In the genomic region with DNA sequence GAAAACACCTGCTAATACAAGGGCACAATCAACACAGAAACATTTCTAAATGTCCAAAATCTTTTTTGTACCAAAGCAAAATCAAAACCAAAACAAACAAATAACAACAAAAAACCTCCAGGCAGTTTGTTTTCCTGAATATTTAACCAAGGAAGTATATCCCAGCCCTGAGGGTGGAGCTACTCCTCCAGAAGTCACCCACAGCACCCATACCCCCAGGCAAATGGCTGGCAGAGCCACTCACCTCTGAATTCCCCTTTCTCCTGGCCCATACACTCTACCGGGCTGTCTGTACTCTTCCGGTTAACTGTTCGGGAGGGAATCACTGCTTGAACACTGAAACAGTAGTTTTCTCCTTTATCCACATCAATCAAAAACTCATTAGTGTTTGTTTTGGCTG, we compare ENCODE assay signal across 1 cellular context.
TF ChIP-seq lines count a peak whose summit lies in the region.

No MANE protein-coding gene starts in this region.

TF ChIP-seq in SK-N-SH, 30 proteins besides CTCF, POLR2A, EP300 and RAD21 (continued from another document):
- TF ChIP-seq RCOR1 (IDR thresholded peaks at IDR 0.05; ENCODE audit: low read length), result no peak
- TF ChIP-seq CHD2 (IDR thresholded peaks at IDR 0.05; ENCODE audit: low read length, partially characterized antibody), result no peak
- no peak for TF ChIP-seq MAX (IDR thresholded peaks at IDR 0.05; ENCODE audit: low read depth)
